ENCODE assay signal across 27 cellular contexts in genomic region chr6:164062872-164063271, GRCh38.
"Had no signal": no experiment of that assay in that cellular context is flagged by ENCODE, and none has a peak within 500 bp of the region (broad histone marks: within the 10 kb centered on the region; RNA-seq: fewer than 3 reads in every experiment).

No MANE protein-coding gene starts in this region.

- H3K27ac ChIP-seq: colonic mucosa, coronary artery, epithelial cell of prostate, esophagus muscularis mucosa, esophagus squamous epithelium, foreskin keratinocyte, gastrocnemius medialis, gastroesophageal sphincter, heart left ventricle, heart right ventricle had no signal

- H3K4me3 ChIP-seq: colonic mucosa, coronary artery, dorsolateral prefrontal cortex, esophagus muscularis mucosa, esophagus squamous epithelium, gastrocnemius medialis, gastroesophageal sphincter, heart left ventricle, heart right ventricle had no signal

- ATAC-seq: effector memory CD8-positive, alpha-beta T cell; esophagus mucosa; foreskin keratinocyte; gastrocnemius medialis; gastroesophageal sphincter; heart left ventricle; heart right ventricle had no signal

- H3K4me1 ChIP-seq: colonic mucosa, esophagus muscularis mucosa, esophagus squamous epithelium, foreskin keratinocyte, gastroesophageal sphincter, heart right ventricle had no signal

- H3K9me3 ChIP-seq: colonic mucosa, esophagus muscularis mucosa, esophagus squamous epithelium, gastrocnemius medialis, gastroesophageal sphincter, heart left ventricle, heart right ventricle had no signal

- FAIRE-seq: colon, endometrium, endothelial cell of umbilical vein, frontal cortex had no signal

- H3K27me3 ChIP-seq: colonic mucosa, esophagus muscularis mucosa, esophagus squamous epithelium, foreskin keratinocyte, gastrocnemius medialis, gastroesophageal sphincter, heart left ventricle, heart right ventricle had no signal

- H3K36me3 ChIP-seq: colonic mucosa, esophagus muscularis mucosa, esophagus squamous epithelium, gastrocnemius medialis, gastroesophageal sphincter, heart left ventricle, heart right ventricle had no signal

- DNase-seq: colonic mucosa; cortex of kidney; dermis blood vessel endothelial cell; dorsolateral prefrontal cortex; effector CD4-positive, alpha-beta T cell; effector CD8-positive, alpha-beta T cell; effector memory CD4-positive, alpha-beta T cell; effector memory CD8-positive, alpha-beta T cell; endodermal cell; erythroblast; esophagus squamous epithelium; foreskin fibroblast; foreskin keratinocyte; gastrocnemius medialis; glutamatergic neuron; head of caudate nucleus; heart left ventricle; heart right ventricle had no signal
